In genomic region chr18:41462946-41463345, GRCh38 we compare ENCODE assay signal across 18 cellular contexts.
DNase-seq lines count a peak whose midpoint lies in the region; ATAC-seq lines count a peak whose summit lies in the region.
"Had no signal": no experiment of that assay in that cellular context is flagged by ENCODE, and none has a peak within 500 bp of the region (broad histone marks: within the 10 kb centered on the region; RNA-seq: fewer than 3 reads in every experiment).

No MANE protein-coding gene starts in this region.

- H2BK5ac ChIP-seq in mesenchymal stem cell (ENCODE audit: low read depth, low read length, poor library complexity, severe bottlenecking): no peak overlapping the region

- CTCF ChIA-PET in T-cell (lab: Charles Lee): no interaction called here

- H3K18ac ChIP-seq in mesenchymal stem cell (ENCODE audit: low read depth in 1 of 2, low read length in 2 of 2): no peak overlapping the region

- no peaks in the 10 kb centered on the region for H3K9me3 ChIP-seq in mesenchymal stem cell (ENCODE audit: control insufficient read depth, low read length)
- H3K9me3 ChIP-seq: BLaER1, Caco-2 had no signal

- H3K27me3 Mint-ChIP-seq in T-cell: no peaks in the 10 kb centered on the region
- H3K27me3 Mint-ChIP-seq: B cell; CD4-positive, CD25-positive, alpha-beta regulatory T cell had no signal

- H2AFZ ChIP-seq in mesenchymal stem cell (ENCODE audit: low read depth, low read length): no peak overlapping the region
- H2AFZ ChIP-seq: GM23248 had no signal

- H4K91ac ChIP-seq in mesenchymal stem cell (ENCODE audit: low read length): no peak overlapping the region

- H3K79me1 ChIP-seq in mesenchymal stem cell (replicated peaks; ENCODE audit: low read length, poor library complexity, severe bottlenecking): no peaks in the 10 kb centered on the region

- ATAC-seq in GM18867 (IDR thresholded peaks at IDR 0.05; ENCODE audit: unreplicated experiment) (no peak), T-cell (replicated peaks in 1 of 4) (no peak)
- ATAC-seq: CD8-positive, alpha-beta T cell had no signal

- no peak overlapping the region for H2BK120ac ChIP-seq in mesenchymal stem cell (ENCODE audit: low read depth, low read length)

- H3K14ac ChIP-seq in mesenchymal stem cell (ENCODE audit: low read length in 2 of 2): no peak overlapping the region

- no peak overlapping the region for H3K23ac ChIP-seq in mesenchymal stem cell (ENCODE audit: low read length in 2 of 2)

- WGBS in mesenchymal stem cell: no CpG with 5 or more reads among the region's 1 CpG

- no peak overlapping the region for H3K4me2 ChIP-seq in mesenchymal stem cell (ENCODE audit: low read length, poor library complexity, severe bottlenecking)
- H3K4me2 ChIP-seq: BLaER1 had no signal

- H3K4me3 Mint-ChIP-seq in T-cell: no peak overlapping the region
- H3K4me3 Mint-ChIP-seq: B cell; CD4-positive, CD25-positive, alpha-beta regulatory T cell; CD8-positive, alpha-beta T cell had no signal

- H3K4me1 Mint-ChIP-seq in T-cell: no peaks in the 10 kb centered on the region
- H3K4me1 Mint-ChIP-seq: B cell; CD4-positive, CD25-positive, alpha-beta regulatory T cell had no signal

- H2BK15ac ChIP-seq in mesenchymal stem cell (ENCODE audit: low read depth, poor library complexity, severe bottlenecking): no peak overlapping the region

- POLR2A ChIA-PET in T-cell (lab: Charles Lee): no interaction called here

- no peak overlapping the region for H3K27ac Mint-ChIP-seq in T-cell
- H3K27ac Mint-ChIP-seq: B cell; CD4-positive, CD25-positive, alpha-beta regulatory T cell; CD8-positive, alpha-beta T cell had no signal

- H3K36me3 ChIP-seq in mesenchymal stem cell (ENCODE audit: control insufficient read depth in 1 of 2, insufficient read depth in 2 of 2, low read depth in 1 of 2, low read length in 2 of 2): no peaks in the 10 kb centered on the region
- H3K36me3 ChIP-seq: BLaER1 had no signal

- no peak overlapping the region for H3K4ac ChIP-seq in mesenchymal stem cell (ENCODE audit: low read depth in 1 of 2, low read length in 2 of 2)

- H3K27me3 ChIP-seq in mesenchymal stem cell (ENCODE audit: control insufficient read depth in 1 of 2, insufficient read depth in 1 of 2, low read length in 2 of 2): no peaks in the 10 kb centered on the region
- H3K27me3 ChIP-seq: BLaER1 had no signal

- peaks cover 11 to 22% (median 16%) of the 10 kb centered on the region in 3 donors for H3K9me3 Mint-ChIP-seq in T-cell

- H3K27ac ChIP-seq in mesenchymal stem cell (ENCODE audit: low read length, poor library complexity, severe bottlenecking): no peak overlapping the region
- H3K27ac ChIP-seq: BLaER1, C4-2B, GM23248 had no signal

- H3K36me3 Mint-ChIP-seq in T-cell: no peaks in the 10 kb centered on the region
- H3K36me3 Mint-ChIP-seq: CD4-positive, CD25-positive, alpha-beta regulatory T cell; CD8-positive, alpha-beta T cell had no signal

- no peak overlapping the region for H3K4me3 ChIP-seq in mesenchymal stem cell (ENCODE audit: insufficient read depth in 1 of 2, low read depth in 1 of 2, low read length in 2 of 2)
- H3K4me3 ChIP-seq: BLaER1, GM23248 had no signal

- no peaks in the 10 kb centered on the region for H3K4me1 ChIP-seq in mesenchymal stem cell (ENCODE audit: control insufficient read depth, insufficient read depth, low read depth, low read length)
- H3K4me1 ChIP-seq: BLaER1 had no signal

- H2AK5ac ChIP-seq in mesenchymal stem cell (ENCODE audit: low read length, severe bottlenecking): no peak overlapping the region

- no peak overlapping the region for H2BK12ac ChIP-seq in mesenchymal stem cell (ENCODE audit: low read length in 2 of 2)

- DNase-seq in DMS53 treated with DMSO at 0.1 percent for 48 hours (lab: John Stamatoyannopoulos, UW; ENCODE audit: unreplicated experiment) (peak; percentile 39), M059J (ENCODE audit: low read depth) (peak; percentile 39), RKO (ENCODE audit: low spot score) (peak; percentile 8), mesenchymal stem cell (no peak), HUDEP-2 (lab: John Stamatoyannopoulos, UW; ENCODE audit: unreplicated experiment in 76 of 76) (no peak), T-cell (no peak)
- DNase-seq: Caco-2; CD4-positive, CD25-positive, alpha-beta regulatory T cell; CD8-positive, alpha-beta T cell; DMS153; DMS79 treated with DMSO at 0.1 percent for 48 hours; GM23248; H7; HCEC 1CT had no signal

- no peak overlapping the region for H3K9ac ChIP-seq in mesenchymal stem cell (ENCODE audit: low read length)
- H3K9ac ChIP-seq: BLaER1, GM23248 had no signal

- H4K8ac ChIP-seq in mesenchymal stem cell (ENCODE audit: low read length): no peak overlapping the region

Comparison
In these comparisons a context has a peak if more than half of its experiments do, and no peak if none do; other contexts are left out.
1. DNase-seq: peak in DMS53 treated with DMSO at 0.1 percent for 48 hours (single experiment), M059J (single experiment) and RKO (single experiment); none in mesenchymal stem cell (single experiment), HUDEP-2 (0 of 76) and T-cell (0 of 34).